ENCODE assay signal across 18 cellular contexts in the genomic region with DNA sequence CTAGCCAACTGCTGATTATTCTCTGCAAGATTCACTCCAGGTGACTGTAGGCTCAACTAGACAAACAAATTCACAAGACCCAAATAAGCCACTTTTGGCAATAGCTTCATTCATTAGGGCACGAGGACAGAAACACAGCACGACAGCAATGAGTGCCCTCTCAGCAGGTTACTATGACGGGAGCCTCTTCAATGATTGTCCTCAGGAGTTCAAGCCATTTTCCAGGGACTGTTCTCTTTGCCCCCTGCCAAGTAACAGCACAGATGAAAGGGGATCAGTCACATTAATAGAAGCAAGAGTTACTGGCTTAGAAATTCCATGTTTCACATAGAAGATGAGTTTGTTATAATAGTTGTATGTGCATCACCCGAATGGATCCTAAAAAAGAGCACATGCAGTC.
DNase-seq lines count a peak whose midpoint lies in the region; TF ChIP-seq lines count a peak whose summit lies in the region.
"Had no signal": no experiment of that assay in that cellular context is flagged by ENCODE, and none has a peak within 500 bp of the region (broad histone marks: within the 10 kb centered on the region; RNA-seq: fewer than 3 reads in every experiment).

No MANE protein-coding gene starts in this region.

- no peak overlapping the region for H2BK15ac ChIP-seq in neuronal stem cell (ENCODE audit: low read length)

- H3K36me3 ChIP-seq in neuronal stem cell (replicated peaks in 1 of 2; ENCODE audit: control insufficient read depth in 2 of 2, insufficient read depth in 2 of 2, low read length in 2 of 2), result no peaks in the 10 kb centered on the region
- H3K36me3 ChIP-seq: BE2C had no signal

- H3K27ac ChIP-seq in neuronal stem cell (replicated peaks; ENCODE audit: low read length), result no peak overlapping the region
- H3K27ac ChIP-seq: GM23248, KMS-11, PC-9 had no signal

- CTCF ChIA-PET in activated CD4-positive, alpha-beta memory T cell treated with anti-CD3 and anti-CD28 coated beads for 36 hours (lab: Charles Lee), result no interaction called here

- WGBS in neuronal stem cell (ENCODE audit: extremely low coverage in 2 of 2, insufficient read length in 2 of 2, insufficient replicate concordance in 1 of 2), 2 donors, result no CpG with 5 or more reads among the region's 4 CpGs

- peak overlapping the region; percentile 70 for H2AFZ ChIP-seq in neuronal stem cell (ENCODE audit: low read length)
- H2AFZ ChIP-seq: GM23248, PC-9 had no signal

- H3K9me3 Mint-ChIP-seq in activated CD4-positive, alpha-beta memory T cell treated with anti-CD3 and anti-CD28 coated beads for 36 hours, result peaks cover 32% of the 10 kb centered on the region

- H3K27me3 Mint-ChIP-seq in activated CD4-positive, alpha-beta memory T cell treated with anti-CD3 and anti-CD28 coated beads for 36 hours, result no peaks in the 10 kb centered on the region

- no peak overlapping the region for H2BK5ac ChIP-seq in neuronal stem cell (ENCODE audit: low read length)

- no peak overlapping the region for H2BK120ac ChIP-seq in neuronal stem cell (ENCODE audit: low read depth, low read length)

- H2AK5ac ChIP-seq in neuronal stem cell (ENCODE audit: low read depth, low read length), result no peak overlapping the region

- POLR2A ChIA-PET in activated CD4-positive, alpha-beta memory T cell treated with anti-CD3 and anti-CD28 coated beads for 36 hours (lab: Charles Lee), result no interaction called here

- H3K23ac ChIP-seq in neuronal stem cell (ENCODE audit: low read depth, low read length, poor library complexity), result no peak overlapping the region

- no peak overlapping the region for H3K4me3 Mint-ChIP-seq in activated CD4-positive, alpha-beta memory T cell treated with anti-CD3 and anti-CD28 coated beads for 36 hours
- H3K4me3 Mint-ChIP-seq: CD8-positive, alpha-beta T cell; HFFc6 had no signal

- no peak overlapping the region for H4K91ac ChIP-seq in neuronal stem cell (ENCODE audit: low read depth, low read length, poor library complexity)

- H2BK12ac ChIP-seq in neuronal stem cell (ENCODE audit: low read length), result no peak overlapping the region

- H3K4me1 Mint-ChIP-seq in activated CD4-positive, alpha-beta memory T cell treated with anti-CD3 and anti-CD28 coated beads for 36 hours (ENCODE audit: low read depth), result no peaks in the 10 kb centered on the region

- intact Hi-C loops in activated CD4-positive, alpha-beta memory T cell treated with anti-CD3 and anti-CD28 coated beads for 36 hours (cut with micrococcal nuclease), result no loop called here

- H3K14ac ChIP-seq in neuronal stem cell (ENCODE audit: low read length), result no peak overlapping the region

- H3K27me3 ChIP-seq in neuronal stem cell (ENCODE audit: control insufficient read depth in 3 of 3, insufficient read depth in 3 of 3, low read depth in 1 of 3, low read length in 3 of 3), result no peaks in the 10 kb centered on the region
- H3K27me3 ChIP-seq: BE2C had no signal

- H3K18ac ChIP-seq in neuronal stem cell (ENCODE audit: low read length), result no peak overlapping the region

- H3K27ac Mint-ChIP-seq in activated CD4-positive, alpha-beta memory T cell treated with anti-CD3 and anti-CD28 coated beads for 36 hours, result no peak overlapping the region
- H3K27ac Mint-ChIP-seq: CD8-positive, alpha-beta T cell; HFFc6 had no signal

- no peaks in the 10 kb centered on the region for H3K79me1 ChIP-seq in neuronal stem cell (ENCODE audit: low read depth, low read length)

- H3K36me3 Mint-ChIP-seq in activated CD4-positive, alpha-beta memory T cell treated with anti-CD3 and anti-CD28 coated beads for 36 hours, result no peaks in the 10 kb centered on the region
- H3K36me3 Mint-ChIP-seq: CD8-positive, alpha-beta T cell had no signal

- H3K4me2 ChIP-seq in neuronal stem cell (ENCODE audit: insufficient read depth, low read length, poor library complexity, severe bottlenecking), result no peak overlapping the region
- H3K4me2 ChIP-seq: KMS-11, PC-9 had no signal

- DNase-seq in DMS79 (lab: John Stamatoyannopoulos, UW), result peak; percentile 62
- DNase-seq in NCI-H1417 treated with DMSO at 0.1 percent for 48 hours (lab: John Stamatoyannopoulos, UW), result peak; percentile 82
- DNase-seq in NCI-H748 treated with DMSO at 0.1 percent for 48 hours (lab: John Stamatoyannopoulos, UW), result peak; percentile 86
- DNase-seq in neuronal stem cell (ENCODE audit: low spot score), result peak; percentile 32
- DNase-seq in SHP77 (lab: John Stamatoyannopoulos, UW), result no peak
- no peak for DNase-seq in activated CD4-positive, alpha-beta memory T cell treated with anti-CD3 and anti-CD28 coated beads for 36 hours
- DNase-seq in foreskin fibroblast, result no peak
- DNase-seq: ACHN; BE2C; CD8-positive, alpha-beta T cell; GM23248; HFFc6; MM.1S; NCI-H1436; NCI-H2171 treated with DMSO at 0.1 percent for 48 hours; NCI-H524; PC-9 had no signal

- H3K9ac ChIP-seq in neuronal stem cell (ENCODE audit: low read depth, low read length, poor library complexity), result no peak overlapping the region
- H3K9ac ChIP-seq: GM23248, KMS-11 had no signal

- peaks cover 0 to 7% of the 10 kb centered on the region in 2 donors for H3K9me3 ChIP-seq in neuronal stem cell (replicated peaks in 1 of 2; ENCODE audit: control insufficient read depth in 2 of 2, insufficient read depth in 1 of 2, low read depth in 1 of 2, low read length in 2 of 2)
- H3K9me3 ChIP-seq: BE2C had no signal

- H4K8ac ChIP-seq in neuronal stem cell (ENCODE audit: low read depth, low read length), result no peak overlapping the region

- H3K4me1 ChIP-seq in neuronal stem cell (ENCODE audit: control insufficient read depth in 2 of 2, insufficient read depth in 1 of 2, low read depth in 1 of 2, low read length in 2 of 2), result peaks cover 7 to 9% of the 10 kb centered on the region in 2 donors
- H3K4me1 ChIP-seq: BE2C had no signal

- no peak overlapping the region for H3K4ac ChIP-seq in neuronal stem cell (ENCODE audit: low read length)

- H3K4me3 ChIP-seq in neuronal stem cell (ENCODE audit: low read length in 2 of 2) (no peak overlapping the region), foreskin fibroblast (ENCODE audit: low read depth in 1 of 2, low read length in 2 of 2) (no peak overlapping the region)
- H3K4me3 ChIP-seq: GM23248, PC-9 had no signal

- TF ChIP-seq CTCF in foreskin fibroblast (IDR thresholded peaks at IDR 0.05; ENCODE audit: low read depth, low read length), result no peak

Comparison
In these comparisons a context has a peak if more than half of its experiments do, and no peak if none do; other contexts are left out.
1. DNase-seq: peak in DMS79 (single experiment), NCI-H1417 treated with DMSO at 0.1 percent for 48 hours (single experiment), NCI-H748 treated with DMSO at 0.1 percent for 48 hours (single experiment) and neuronal stem cell (single experiment); none in SHP77 (0 of 2), activated CD4-positive, alpha-beta memory T cell treated with anti-CD3 and anti-CD28 coated beads for 36 hours (single experiment) and foreskin fibroblast (0 of 2).